In genomic region chr15:74006774-74007639, GRCh38 we compare ENCODE assay signal across 12 cellular contexts. TPM values are rescaled to one million over a fixed set of nuclear protein-coding genes. Genes with fewer than 3 reads are reported as not detected.
DNase-seq lines count a peak whose midpoint lies in the region; ATAC-seq and TF ChIP-seq lines count a peak whose summit lies in the region.
"Had no signal": no experiment of that assay in that cellular context is flagged by ENCODE, and none has a peak within 500 bp of the region (broad histone marks: within the 10 kb centered on the region; RNA-seq: fewer than 3 reads in every experiment).

No MANE protein-coding gene starts in this region.

- peaks cover 31% of the 10 kb centered on the region for H3K36me3 Mint-ChIP-seq in CD4-positive, CD25-positive, alpha-beta regulatory T cell
- peaks cover 4 to 28% (median 25%) of the 10 kb centered on the region in 3 experiments for H3K36me3 Mint-ChIP-seq in H9 (ENCODE audit: insufficient read depth in 1 of 3, low read depth in 3 of 3)
- H3K36me3 Mint-ChIP-seq in dendritic cell treated with granulocyte-macrophage colony-stimulating factor and Interleukin-4, amounts not matched to agents 40 ng/mL and 50 ng/mL, for 4 days (ENCODE audit: low read depth), result peaks cover 75% of the 10 kb centered on the region

- peaks cover 34% of the 10 kb centered on the region for H3K4me1 ChIP-seq in CD4-positive, CD25-positive, alpha-beta regulatory T cell (ENCODE audit: control insufficient read depth, insufficient read depth, low read length, poor library complexity, severe bottlenecking)
- H3K4me1 ChIP-seq in H9 (ENCODE audit: insufficient read depth, low read length) (peaks cover 2% of the 10 kb centered on the region; the same call in 1 of the 2 replicates), rectal smooth muscle tissue (ENCODE audit: control insufficient read depth, insufficient read depth, low read length) (peaks cover 38% of the 10 kb centered on the region)

- no peak overlapping the region for H2BK12ac ChIP-seq in H9 (ENCODE audit: insufficient read length, low read depth, low read length)

- peak overlapping the region; percentile 77 for H3K4me3 ChIP-seq in CD4-positive, CD25-positive, alpha-beta regulatory T cell (ENCODE audit: low read depth, low read length)
- H3K4me3 ChIP-seq in rectal smooth muscle tissue (ENCODE audit: low read length), result peak overlapping the region; percentile 1

- no peak overlapping the region for H3K56ac ChIP-seq in H9 (ENCODE audit: insufficient read length, low read depth, low read length)

- H4K8ac ChIP-seq in H9 (replicated peaks; ENCODE audit: insufficient read length, low read depth, low read length), result no peak overlapping the region

- H3K4me1 Mint-ChIP-seq in CD4-positive, CD25-positive, alpha-beta regulatory T cell, result peaks cover 28 to 71% (median 56%) of the 10 kb centered on the region in 4 donors
- peaks cover 6 to 13% of the 10 kb centered on the region in 2 experiments for H3K4me1 Mint-ChIP-seq in H9
- H3K4me1 Mint-ChIP-seq in dendritic cell treated with granulocyte-macrophage colony-stimulating factor and Interleukin-4, amounts not matched to agents 40 ng/mL and 50 ng/mL, for 4 days (ENCODE audit: low read depth), result peaks cover 69% of the 10 kb centered on the region

- H2BK15ac ChIP-seq in H9 (ENCODE audit: low read depth, low read length), result no peak overlapping the region

- peak overlapping the region; percentile 48 to 90 (median 80) for H3K4me3 Mint-ChIP-seq in CD4-positive, CD25-positive, alpha-beta regulatory T cell
- no peak overlapping the region for H3K4me3 Mint-ChIP-seq in H9
- peak overlapping the region; percentile 9 for H3K4me3 Mint-ChIP-seq in dendritic cell treated with granulocyte-macrophage colony-stimulating factor and Interleukin-4, amounts not matched to agents 40 ng/mL and 50 ng/mL, for 4 days

- H3K79me2 ChIP-seq in H9 (ENCODE audit: insufficient read depth, low read length), result peaks cover 3% of the 10 kb centered on the region; the same call in 1 of the 2 replicates

- H3K9ac ChIP-seq in H9 (ENCODE audit: extremely low read depth, insufficient read length, low read length) (no peak overlapping the region), rectal smooth muscle tissue (ENCODE audit: low read length) (no peak overlapping the region)

- H3K4me2 ChIP-seq in H9 (ENCODE audit: insufficient read depth, insufficient read length, low read length), result no peak overlapping the region

- H3K9me3 Mint-ChIP-seq in CD4-positive, CD25-positive, alpha-beta regulatory T cell, result peaks cover 0 to 3% (median 0%) of the 10 kb centered on the region in 7 donors
- H3K9me3 Mint-ChIP-seq in H9, result no peaks in the 10 kb centered on the region
- no peaks in the 10 kb centered on the region for H3K9me3 Mint-ChIP-seq in dendritic cell treated with granulocyte-macrophage colony-stimulating factor and Interleukin-4, amounts not matched to agents 40 ng/mL and 50 ng/mL, for 4 days

- H4K20me1 ChIP-seq in H9 (ENCODE audit: control insufficient read depth, insufficient read depth, insufficient read length), result no peaks in the 10 kb centered on the region

- no peak overlapping the region for H3K4ac ChIP-seq in H9 (ENCODE audit: low read depth, low read length)

- H3K27me3 Mint-ChIP-seq in CD4-positive, CD25-positive, alpha-beta regulatory T cell, result no peaks in the 10 kb centered on the region
- no peaks in the 10 kb centered on the region for H3K27me3 Mint-ChIP-seq in H9 (ENCODE audit: low read depth)
- H3K27me3 Mint-ChIP-seq in dendritic cell treated with granulocyte-macrophage colony-stimulating factor and Interleukin-4, amounts not matched to agents 40 ng/mL and 50 ng/mL, for 4 days, result no peaks in the 10 kb centered on the region

- no peak overlapping the region for H2BK20ac ChIP-seq in H9 (ENCODE audit: low read depth, low read length, poor library complexity, severe bottlenecking)

- no peak overlapping the region for H3T11ph ChIP-seq in H9 (ENCODE audit: low read length)

- DNase-seq in CD4-positive, CD25-positive, alpha-beta regulatory T cell, result peak in 1 of 3 donors; percentile 60
- DNase-seq in H9 (no peak), CD1c-positive myeloid dendritic cell (ENCODE audit: extremely low spot score) (no peak), SW480 (ENCODE audit: low spot score) (no peak)
- DNase-seq in stimulated activated CD4-positive, alpha-beta T cell treated with anti-CD3 and anti-CD28 coated beads, Interleukin-2, amount 100 ng/mL, for 24 hours, result no peak
- DNase-seq: kidney glomerular epithelial cell, NCI-H1092, NCI-H748 treated with DMSO at 0.1 percent for 48 hours had no signal

- no peaks in the 10 kb centered on the region for H3K23me2 ChIP-seq in H9 (ENCODE audit: insufficient read length, low read depth, low read length, poor library complexity, severe bottlenecking)

- peaks cover 29% of the 10 kb centered on the region for H3K36me3 ChIP-seq in CD4-positive, CD25-positive, alpha-beta regulatory T cell (ENCODE audit: control insufficient read depth, insufficient read depth, low read length)
- H3K36me3 ChIP-seq in rectal smooth muscle tissue (ENCODE audit: control insufficient read depth, insufficient read depth, low read length), result peaks cover 3% of the 10 kb centered on the region

- H2BK5ac ChIP-seq in H9 (ENCODE audit: insufficient read length, low read length), result no peak overlapping the region

- no peak overlapping the region for H4K91ac ChIP-seq in H9 (ENCODE audit: insufficient read length, low read depth, low read length)

- peaks cover 2% of the 10 kb centered on the region for H3K79me1 ChIP-seq in H9 (ENCODE audit: insufficient read depth, low read depth, low read length, poor library complexity, severe bottlenecking)

- ATAC-seq in CD4-positive, CD25-positive, alpha-beta regulatory T cell (ENCODE audit: low read depth in 2 of 2), result no peak
- ATAC-seq in GM21390 (IDR thresholded peaks at IDR 0.05; ENCODE audit: unreplicated experiment), result no peak
- ATAC-seq: SK-N-SH treated with all-trans-retinoic acid at 6 μM for 48 hours had no signal

- no peak overlapping the region for H3K23ac ChIP-seq in H9 (ENCODE audit: insufficient read length, low read depth, low read length)

- TF ChIP-seq CTCF in H9 (conservative IDR thresholded peaks at IDR 0.05), result no peak

- no peaks in the 10 kb centered on the region for H3K9me3 ChIP-seq in CD4-positive, CD25-positive, alpha-beta regulatory T cell (ENCODE audit: control insufficient read depth in 2 of 2, low read length in 2 of 2)
- H3K9me3 ChIP-seq in H9 (ENCODE audit: control insufficient read depth, low read depth, low read length), result no peaks in the 10 kb centered on the region

- WGBS in H9 (ENCODE audit: extremely low coverage, insufficient read length, low lambda C conversion rate), result no CpG with 5 or more reads among the region's 11 CpGs

- H4K5ac ChIP-seq in H9 (ENCODE audit: insufficient read length, low read depth, low read length), result no peak overlapping the region

- no peak overlapping the region for H2AK5ac ChIP-seq in H9 (ENCODE audit: insufficient read length, low read length)

- H3K27ac Mint-ChIP-seq in CD4-positive, CD25-positive, alpha-beta regulatory T cell, result peak overlapping the region; percentile 89 to 100 (median 91)
- peak overlapping the region in 2 of 3 experiments; percentile 34 to 85; a peak in 2 of 7 replicates for H3K27ac Mint-ChIP-seq in H9
- peak overlapping the region; percentile 48 for H3K27ac Mint-ChIP-seq in dendritic cell treated with granulocyte-macrophage colony-stimulating factor and Interleukin-4, amounts not matched to agents 40 ng/mL and 50 ng/mL, for 4 days

- no peaks in the 10 kb centered on the region for H3K27me3 ChIP-seq in CD4-positive, CD25-positive, alpha-beta regulatory T cell (ENCODE audit: control insufficient read depth, insufficient read depth, low read length)
- H3K27me3 ChIP-seq in H9 (ENCODE audit: insufficient read depth, low read length), result no peaks in the 10 kb centered on the region
- no peaks in the 10 kb centered on the region for H3K27me3 ChIP-seq in rectal smooth muscle tissue (ENCODE audit: control insufficient read depth, insufficient read depth, low read length)

- no peak overlapping the region for H2AFZ ChIP-seq in H9 (ENCODE audit: low read length)

- no peak overlapping the region for H2BK120ac ChIP-seq in H9 (ENCODE audit: low read depth, low read length, poor library complexity, severe bottlenecking)

- no peak overlapping the region for H3K18ac ChIP-seq in H9 (ENCODE audit: insufficient read length, low read depth, low read length)

- intact Hi-C loops in dendritic cell treated with granulocyte-macrophage colony-stimulating factor and Interleukin-4, amounts not matched to agents 40 ng/mL and 50 ng/mL, for 4 days (cut with micrococcal nuclease), result no loop called here

- peak overlapping the region; percentile 69 for H3K27ac ChIP-seq in CD4-positive, CD25-positive, alpha-beta regulatory T cell (ENCODE audit: insufficient read depth, low read length, poor library complexity, severe bottlenecking)
- H3K27ac ChIP-seq in H9 (ENCODE audit: insufficient read length, low read depth, low read length) (no peak overlapping the region), rectal smooth muscle tissue (ENCODE audit: low read depth, low read length) (peak overlapping the region; percentile 85)

- no peak overlapping the region for H3K14ac ChIP-seq in H9 (ENCODE audit: insufficient read depth, low read length)

RNA-seq across cellular contexts. Expression of gene PML, which starts 12.5 kb away (rescaled TPM):
- 57.6 TPM for total RNA-seq in CD4-positive, CD25-positive, alpha-beta regulatory T cell
- polyA plus RNA-seq in CD4-positive, CD25-positive, alpha-beta regulatory T cell, result 10 to 100 TPM; 13.7 to 24.0 (median 20.8) TPM
- 23.6 and 24.6 TPM in 2 replicates for total RNA-seq in H9 (2021)

RNA-seq across cellular contexts. Expression of gene STOML1, which starts 14.9 kb away (rescaled TPM):
- 5.9 TPM for total RNA-seq in CD4-positive, CD25-positive, alpha-beta regulatory T cell
- polyA plus RNA-seq in CD4-positive, CD25-positive, alpha-beta regulatory T cell, result 10 to 100 TPM in 2 of 4 donors, 1 to 10 TPM in 2; 8.7 to 11.4 (median 10.2) TPM
- 2.5 and 2.9 TPM in 2 replicates for total RNA-seq in H9 (2021)

Comparison
In these comparisons a context has a peak if more than half of its experiments do, and no peak if none do; other contexts are left out.
1. H3K4me3 Mint-ChIP-seq: peak in CD4-positive, CD25-positive, alpha-beta regulatory T cell (4 of 4) and dendritic cell treated with granulocyte-macrophage colony-stimulating factor and Interleukin-4, amounts not matched to agents 40 ng/mL and 50 ng/mL, for 4 days (single experiment); none in H9 (0 of 2).
2. Peak in every context shown above with its lines, with median percentiles within 50 percentile points of each other: H3K27ac Mint-ChIP-seq.